8 cellular contexts compared by ENCODE assay signal in the genomic region with DNA sequence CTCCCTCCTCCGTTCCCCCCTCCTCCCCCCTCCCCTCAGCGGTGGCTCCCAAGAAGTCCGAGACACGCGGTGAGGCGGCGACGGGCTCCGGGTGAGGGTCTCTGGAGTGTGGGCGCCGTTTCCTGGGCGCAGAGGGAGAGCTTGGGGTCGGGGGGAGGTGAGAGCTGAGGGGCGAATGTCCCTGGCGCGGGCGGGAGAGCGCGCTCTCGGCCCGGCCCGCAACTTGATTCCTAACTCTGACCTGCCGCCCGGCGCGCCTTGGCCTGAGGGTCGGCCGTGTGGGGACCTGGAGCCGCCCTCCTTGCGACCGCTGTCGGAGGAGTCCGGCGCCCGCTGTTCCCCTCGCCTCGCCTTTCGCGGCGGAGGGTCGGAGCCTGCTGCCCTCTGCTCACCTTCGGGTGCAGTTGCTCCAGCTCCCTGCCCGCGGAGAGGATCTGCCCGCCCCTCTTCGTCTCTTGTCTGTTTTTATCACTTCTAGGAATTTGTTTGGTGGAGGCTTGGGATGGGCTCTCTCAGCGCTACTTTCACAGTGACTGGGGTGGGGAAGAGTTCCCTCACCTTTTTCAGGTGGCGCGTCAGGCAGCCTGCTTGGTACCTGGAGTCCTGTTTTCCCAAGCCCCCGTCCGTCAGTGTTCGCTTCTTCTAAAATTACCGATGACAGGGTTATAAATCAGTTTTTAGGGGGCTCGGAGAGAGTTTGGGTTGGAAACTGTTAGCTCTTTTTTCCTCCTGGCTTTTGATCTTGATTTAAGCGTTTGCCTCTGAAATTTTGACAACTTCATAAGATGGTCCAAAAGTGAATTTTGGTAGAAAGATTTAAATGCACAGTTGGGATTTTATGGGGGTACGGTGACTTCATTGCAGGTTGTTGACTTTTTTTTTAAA. TPM values are rescaled to one million over a fixed set of nuclear protein-coding genes. Genes with fewer than 3 reads are reported as not detected.
A peak's percentile ranks its signal among the peaks of the same experiment; 100 is the strongest.
DNase-seq lines count a peak whose midpoint lies in the region; ATAC-seq and TF ChIP-seq lines count a peak whose summit lies in the region.

No MANE protein-coding gene starts in this region.

- H3K27ac ChIP-seq in neutrophil: peak overlapping the region; percentile 91

- CTCF ChIA-PET in activated CD8-positive, alpha-beta T cell treated with anti-CD3 and anti-CD28 coated beads for 36 hours (lab: Charles Lee): interaction anchor here (0.9 to 2.1 kb wide), 6 partner anchors 11 to 100 kb away, joined by 3 to 13 read pairs (median 4); no protein-coding TSS in a partner anchor

- intact Hi-C loops in activated CD8-positive, alpha-beta T cell treated with anti-CD3 and anti-CD28 coated beads for 36 hours (cut with micrococcal nuclease): loop anchor here (10.0 kb wide), 1 partner anchor 53 kb away; no protein-coding TSS in a partner anchor

- H3K4me1 ChIP-seq in HAP-1 (peaks cover 17% of the 10 kb centered on the region), neutrophil (ENCODE audit: control insufficient read depth in 1 of 2, insufficient read depth in 1 of 2, low read depth in 1 of 2, low read length in 1 of 2) (peaks cover 42 to 44% of the 10 kb centered on the region in 2 experiments)

- H3K36me3 ChIP-seq in HAP-1 (replicated peaks) (peaks cover 10% of the 10 kb centered on the region), neutrophil (no peaks in the 10 kb centered on the region)

- peak overlapping the region; percentile 99 for H3K27ac Mint-ChIP-seq in activated CD8-positive, alpha-beta T cell treated with anti-CD3 and anti-CD28 coated beads for 36 hours

- H3K4me3 ChIP-seq in HAP-1 (peak overlapping the region; percentile 98), fibroblast of the aortic adventitia (ENCODE audit: low read depth, low read length) (peak overlapping the region; percentile 86), neutrophil (ENCODE audit: low read depth in 1 of 2, low read length in 1 of 2) (peak overlapping the region; percentile 68 to 82)

- H3K9me3 Mint-ChIP-seq in activated CD8-positive, alpha-beta T cell treated with anti-CD3 and anti-CD28 coated beads for 36 hours: no peaks in the 10 kb centered on the region

- H3K36me3 Mint-ChIP-seq in activated CD8-positive, alpha-beta T cell treated with anti-CD3 and anti-CD28 coated beads for 36 hours (ENCODE audit: low read depth): peaks cover 20% of the 10 kb centered on the region

- POLR2A ChIA-PET in activated CD8-positive, alpha-beta T cell treated with anti-CD3 and anti-CD28 coated beads for 36 hours (lab: Charles Lee): interaction anchor here (0.6 to 1.5 kb wide), 9 partner anchors 10 to 1000 kb away, joined by 3 to 10 read pairs (median 3); no protein-coding TSS in a partner anchor

- H3K4me1 Mint-ChIP-seq in activated CD8-positive, alpha-beta T cell treated with anti-CD3 and anti-CD28 coated beads for 36 hours (ENCODE audit: low read depth): peaks cover 44% of the 10 kb centered on the region

- H3K9me3 ChIP-seq in HAP-1 (no peaks in the 10 kb centered on the region), neutrophil (no peaks in the 10 kb centered on the region)

- H3K27me3 ChIP-seq in HAP-1 (ENCODE audit: low read depth) (no peaks in the 10 kb centered on the region), neutrophil (no peaks in the 10 kb centered on the region)

- no peaks in the 10 kb centered on the region for H3K27me3 Mint-ChIP-seq in activated CD8-positive, alpha-beta T cell treated with anti-CD3 and anti-CD28 coated beads for 36 hours

- TF ChIP-seq CTCF in activated CD8-positive, alpha-beta T cell treated with anti-CD3 and anti-CD28 coated beads for 36 hours (IDR thresholded peaks at IDR 0.05): no peak
- TF ChIP-seq CTCF in fibroblast of the aortic adventitia (IDR thresholded peaks at IDR 0.05; ENCODE audit: insufficient read depth, low read length) (no peak), neutrophil (IDR thresholded peaks at IDR 0.05) (no peak)

- H3K4me3 Mint-ChIP-seq in activated CD8-positive, alpha-beta T cell treated with anti-CD3 and anti-CD28 coated beads for 36 hours: peak overlapping the region; percentile 98

- DNase-seq in NOMO-1 treated with dmso at 0.1 percent for 144 hours (lab: John Stamatoyannopoulos, UW; ENCODE audit: unreplicated experiment) (peak; percentile 49), NOMO-1 treated with DMSO at 0.1 percent for 48 hours (lab: John Stamatoyannopoulos, UW; ENCODE audit: unreplicated experiment) (no peak), HAP-1 (ENCODE audit: low spot score in 2 of 2) (peak; percentile 16 to 70), M059J (ENCODE audit: low read depth) (peak; percentile 43), fibroblast of the aortic adventitia (ENCODE audit: low read depth) (no peak), KG1 (lab: John Stamatoyannopoulos, UW) (no peak)
- DNase-seq in activated CD8-positive, alpha-beta T cell treated with anti-CD3 and anti-CD28 coated beads for 36 hours: peak; percentile 43

- in situ Hi-C loops in HAP-1 (cut with MboI; ENCODE audit: low sequenced_read_pairs): no loop called here

- ATAC-seq in activated CD8-positive, alpha-beta T cell treated with anti-CD3 and anti-CD28 coated beads for 36 hours: peak; percentile 24

RNA-seq across cellular contexts. Expression of gene ADIPOR2, which starts 0.5 kb away (rescaled TPM):
- 32.5 and 42.0 TPM in 2 replicates for total RNA-seq in M059J (2014; rRNA removed; shearing (Covaris generic))
- total RNA-seq in activated CD8-positive, alpha-beta T cell treated with anti-CD3 and anti-CD28 coated beads for 36 hours: 10 to 100 TPM; 48.3 to 49.9 TPM
- 12.4 and 26.0 TPM in 2 replicates for total RNA-seq in fibroblast of the aortic adventitia (ENCODE audit: low replicate concordance)

Comparison
In these comparisons a context has a peak if more than half of its experiments do, and no peak if none do; other contexts are left out.
1. DNase-seq: peak in NOMO-1 treated with dmso at 0.1 percent for 144 hours (single experiment), HAP-1 (2 of 2), M059J (single experiment) and activated CD8-positive, alpha-beta T cell treated with anti-CD3 and anti-CD28 coated beads for 36 hours (single experiment); none in NOMO-1 treated with DMSO at 0.1 percent for 48 hours (single experiment), fibroblast of the aortic adventitia (single experiment) and KG1 (single experiment).
2. Peak in every context shown above with its lines, with median percentiles within 50 percentile points of each other: H3K4me3 ChIP-seq.